Comparison of ENCODE assay signal across 17 cellular contexts in the genomic region with DNA sequence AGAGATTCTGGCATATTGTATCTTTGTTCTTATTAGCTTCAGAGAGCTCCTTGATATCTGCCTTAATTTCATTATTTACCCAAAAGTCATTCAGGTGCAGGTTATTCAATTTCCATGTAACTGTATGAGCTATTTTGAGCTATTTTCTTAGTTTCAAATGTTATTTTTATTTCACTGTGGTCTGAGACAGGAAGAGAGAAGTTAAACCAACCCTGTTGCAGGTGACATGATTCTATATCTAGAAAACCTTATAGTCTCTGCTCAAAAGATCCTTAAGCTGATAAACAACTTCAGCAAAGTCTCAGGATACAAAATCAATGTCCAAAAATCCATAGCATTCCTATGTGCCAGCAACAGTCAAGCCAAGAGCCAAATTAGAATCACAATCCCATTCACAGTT.
DNase-seq lines count a peak whose midpoint lies in the region; ATAC-seq and TF ChIP-seq lines count a peak whose summit lies in the region.
"Had no signal": no experiment of that assay in that cellular context is flagged by ENCODE, and none has a peak within 500 bp of the region (broad histone marks: within the 10 kb centered on the region; RNA-seq: fewer than 3 reads in every experiment).

No MANE protein-coding gene starts in this region.

- H3K9ac ChIP-seq in OCI-LY3 (ENCODE audit: low read length) = no peak overlapping the region

- TF ChIP-seq CTCF in OCI-LY3 (IDR thresholded peaks at IDR 0.05; ENCODE audit: low read depth, low read length) = no peak

- DNase-seq in T-cell = no peak
- DNase-seq in DMS53 (lab: John Stamatoyannopoulos, UW) = no peak
- no peak for DNase-seq in globus pallidus (ENCODE audit: low spot score)
- DNase-seq in left cardiac atrium = no peak
- DNase-seq: activated naive CD8-positive, alpha-beta T cell treated with anti-CD3 and anti-CD28 coated beads, Interleukin-2, amount 10 ng/mL, durations not matched to agents 7 days and 5 days; CD4-positive, alpha-beta memory T cell; foreskin melanocyte; left ventricle myocardium superior; NCI-H1105; NCI-H774; stimulated activated naive CD8-positive, alpha-beta T cell treated with anti-CD3 and anti-CD28 coated beads, Interleukin-15, Interleukin-2, amounts not matched to agents 100 U/mL and 50 U/mL, for 24 hours had no signal

- peaks cover 0 to 7% (median 0%) of the 10 kb centered on the region in 3 donors for H3K9me3 Mint-ChIP-seq in T-cell
- H3K9me3 Mint-ChIP-seq: activated naive CD8-positive, alpha-beta T cell treated with anti-CD3 and anti-CD28 coated beads, Interleukin-2, amount 10 ng/mL, durations not matched to agents 7 days and 5 days; T-helper 1 cell treated with Interleukin-12 subunit alpha and Interleukin-12 subunit beta and Interleukin-4 antibody, amounts not matched to agents 30 μg/mL and 1 μg/mL, for 36 hours had no signal

- H3K27me3 Mint-ChIP-seq in T-cell = peaks cover 0 to 3% of the 10 kb centered on the region in 2 donors
- H3K27me3 Mint-ChIP-seq: activated naive CD8-positive, alpha-beta T cell treated with anti-CD3 and anti-CD28 coated beads, Interleukin-2, amount 10 ng/mL, durations not matched to agents 7 days and 5 days; CD4-positive, alpha-beta memory T cell; dendritic cell treated with granulocyte-macrophage colony-stimulating factor and Interleukin-4, amounts not matched to agents 40 ng/mL and 50 ng/mL, for 4 days had no signal

- H3K27ac ChIP-seq in OCI-LY3 (ENCODE audit: low read length) = no peak overlapping the region

- H3K79me2 ChIP-seq in OCI-LY3 (ENCODE audit: low read length) = no peaks in the 10 kb centered on the region

- H2AFZ ChIP-seq in OCI-LY3 (ENCODE audit: low read depth, low read length) = no peak overlapping the region

- no peaks in the 10 kb centered on the region for H3K4me1 Mint-ChIP-seq in T-cell
- H3K4me1 Mint-ChIP-seq: activated naive CD8-positive, alpha-beta T cell treated with anti-CD3 and anti-CD28 coated beads, Interleukin-2, amount 10 ng/mL, durations not matched to agents 7 days and 5 days; CD4-positive, alpha-beta memory T cell had no signal

- CTCF ChIA-PET in T-cell (lab: Charles Lee) = no interaction called here

- H3K4me3 Mint-ChIP-seq in T-cell = no peak overlapping the region
- H3K4me3 Mint-ChIP-seq: activated naive CD8-positive, alpha-beta T cell treated with anti-CD3 and anti-CD28 coated beads, Interleukin-2, amount 10 ng/mL, durations not matched to agents 7 days and 5 days; CD4-positive, alpha-beta memory T cell; dendritic cell treated with granulocyte-macrophage colony-stimulating factor and Interleukin-4, amounts not matched to agents 40 ng/mL and 50 ng/mL, for 4 days; T-helper 1 cell treated with Interleukin-12 subunit alpha and Interleukin-12 subunit beta and Interleukin-4 antibody, amounts not matched to agents 30 μg/mL and 1 μg/mL, for 36 hours had no signal

- ATAC-seq in GM18870 (IDR thresholded peaks at IDR 0.05; ENCODE audit: unreplicated experiment) = peak; percentile 95
- peak; percentile 78 for ATAC-seq in GM21619 (IDR thresholded peaks at IDR 0.05; ENCODE audit: unreplicated experiment)
- peak; percentile 94 for ATAC-seq in HG03097 (IDR thresholded peaks at IDR 0.05; ENCODE audit: low FRiP score, unreplicated experiment)
- no peak for ATAC-seq in T-cell (replicated peaks in 1 of 4)
- ATAC-seq in left cardiac atrium = no peak
- ATAC-seq: left ventricle myocardium superior; stimulated activated naive CD8-positive, alpha-beta T cell treated with anti-CD3 and anti-CD28 coated beads, Interleukin-15, Interleukin-2, amounts not matched to agents 100 U/mL and 50 U/mL, for 24 hours had no signal

- no peaks in the 10 kb centered on the region for H3K27me3 ChIP-seq in OCI-LY3 (ENCODE audit: low read depth, low read length)

- no peak overlapping the region for H3K4me3 ChIP-seq in OCI-LY3 (ENCODE audit: low read length)

- H3K27ac Mint-ChIP-seq in T-cell = no peak overlapping the region
- H3K27ac Mint-ChIP-seq: activated naive CD8-positive, alpha-beta T cell treated with anti-CD3 and anti-CD28 coated beads, Interleukin-2, amount 10 ng/mL, durations not matched to agents 7 days and 5 days; CD4-positive, alpha-beta memory T cell; dendritic cell treated with granulocyte-macrophage colony-stimulating factor and Interleukin-4, amounts not matched to agents 40 ng/mL and 50 ng/mL, for 4 days; T-helper 1 cell treated with Interleukin-12 subunit alpha and Interleukin-12 subunit beta and Interleukin-4 antibody, amounts not matched to agents 30 μg/mL and 1 μg/mL, for 36 hours had no signal

- no peaks in the 10 kb centered on the region for H4K20me1 ChIP-seq in OCI-LY3 (ENCODE audit: insufficient read depth, low read length)

- peak overlapping the region; percentile 56 for H3K4me2 ChIP-seq in OCI-LY3 (ENCODE audit: low read length)

- no peaks in the 10 kb centered on the region for H3K36me3 Mint-ChIP-seq in T-cell
- H3K36me3 Mint-ChIP-seq: activated naive CD8-positive, alpha-beta T cell treated with anti-CD3 and anti-CD28 coated beads, Interleukin-2, amount 10 ng/mL, durations not matched to agents 7 days and 5 days; CD4-positive, alpha-beta memory T cell had no signal

- intact Hi-C loops in left cardiac atrium (cut with DNase I) = no loop called here

- H3K9me3 ChIP-seq in OCI-LY3 (ENCODE audit: insufficient read depth, low read length) = no peaks in the 10 kb centered on the region

- POLR2A ChIA-PET in T-cell (lab: Charles Lee) = no interaction called here

- no peaks in the 10 kb centered on the region for H3K36me3 ChIP-seq in OCI-LY3 (replicated peaks; ENCODE audit: low read depth, low read length)

- peaks cover 17% of the 10 kb centered on the region for H3K4me1 ChIP-seq in OCI-LY3 (ENCODE audit: low read length)

Comparison
In these comparisons a context has a peak if more than half of its experiments do, and no peak if none do; other contexts are left out.
1. ATAC-seq: peak in GM18870 (single experiment), GM21619 (single experiment) and HG03097 (single experiment); none in T-cell (0 of 4) and left cardiac atrium (0 of 2).